In genomic region chr7:137546009-137546408, GRCh38 we compare ENCODE assay signal across 12 cellular contexts.
DNase-seq lines count a peak whose midpoint lies in the region; ATAC-seq and TF ChIP-seq lines count a peak whose summit lies in the region.
"Had no signal": no experiment of that assay in that cellular context is flagged by ENCODE, and none has a peak within 500 bp of the region (broad histone marks: within the 10 kb centered on the region; RNA-seq: fewer than 3 reads in every experiment).

No MANE protein-coding gene starts in this region.

- peak overlapping the region; percentile 70 for H3K27ac ChIP-seq in GM23248
- no peak overlapping the region for H3K27ac ChIP-seq in mesenchymal stem cell (ENCODE audit: low read length, poor library complexity, severe bottlenecking)

- H3K4me3 ChIP-seq in GM23248: no peak overlapping the region
- no peak overlapping the region for H3K4me3 ChIP-seq in mesenchymal stem cell (ENCODE audit: insufficient read depth in 1 of 2, low read depth in 1 of 2, low read length in 2 of 2)

- H3K36me3 ChIP-seq in GM23248 (ENCODE audit: low read depth): 0 out of 2 replicates have a peak, but pooled peaks cover 5% of the 10 kb centered on the region
- H3K36me3 ChIP-seq in mesenchymal stem cell (ENCODE audit: control insufficient read depth in 1 of 2, insufficient read depth in 2 of 2, low read depth in 1 of 2, low read length in 2 of 2): no peaks in the 10 kb centered on the region

- H3K4me1 Mint-ChIP-seq in WTC11: peaks cover 5% of the 10 kb centered on the region; the same call in 1 of the 2 replicates
- H3K4me1 Mint-ChIP-seq: B cell had no signal

- H3K9me2 ChIP-seq in GM23248 (ENCODE audit: insufficient read depth): no peaks in the 10 kb centered on the region

- no peak overlapping the region for H2AFZ ChIP-seq in GM23248
- no peak overlapping the region for H2AFZ ChIP-seq in mesenchymal stem cell (ENCODE audit: low read depth, low read length)

- no peak for TF ChIP-seq CTCF in WTC11 (IDR thresholded peaks at IDR 0.05)

- H2BK15ac ChIP-seq in mesenchymal stem cell (ENCODE audit: low read depth, poor library complexity, severe bottlenecking): no peak overlapping the region

- CTCF ChIA-PET in WTC11 (lab: Charles Lee): no interaction called here

- ATAC-seq in WTC11: peak; percentile 36; the same call in 1 of the 2 replicates

- H2BK12ac ChIP-seq in mesenchymal stem cell (ENCODE audit: low read length in 2 of 2): no peak overlapping the region

- H3K27ac Mint-ChIP-seq in WTC11: no peak overlapping the region
- H3K27ac Mint-ChIP-seq: B cell; CD4-positive, alpha-beta T cell had no signal

- H3K4me1 ChIP-seq in GM23248 (ENCODE audit: insufficient read depth): peaks cover 15% of the 10 kb centered on the region
- no peaks in the 10 kb centered on the region for H3K4me1 ChIP-seq in mesenchymal stem cell (ENCODE audit: control insufficient read depth, insufficient read depth, low read depth, low read length)

- no peak overlapping the region for H2BK5ac ChIP-seq in mesenchymal stem cell (ENCODE audit: low read depth, low read length, poor library complexity, severe bottlenecking)

- no peaks in the 10 kb centered on the region for H3K79me2 ChIP-seq in GM23248 (ENCODE audit: insufficient read depth)

- no peak overlapping the region for H3K4me2 ChIP-seq in GM23248 (ENCODE audit: unreplicated experiment)
- no peak overlapping the region for H3K4me2 ChIP-seq in mesenchymal stem cell (ENCODE audit: low read length, poor library complexity, severe bottlenecking)

- H2BK120ac ChIP-seq in mesenchymal stem cell (ENCODE audit: low read depth, low read length): no peak overlapping the region

- H4K8ac ChIP-seq in mesenchymal stem cell (ENCODE audit: low read length): no peak overlapping the region

- POLR2A ChIA-PET in WTC11 (lab: Charles Lee): no interaction called here

- peaks cover 16% of the 10 kb centered on the region for H3F3A ChIP-seq in GM23248 (ENCODE audit: insufficient read depth)

- no peaks in the 10 kb centered on the region for H4K20me1 ChIP-seq in GM23248 (ENCODE audit: insufficient read depth)

- no peak overlapping the region for H3K4me3 Mint-ChIP-seq in WTC11
- H3K4me3 Mint-ChIP-seq: B cell; CD4-positive, alpha-beta T cell had no signal

- no peak overlapping the region for H2AK5ac ChIP-seq in mesenchymal stem cell (ENCODE audit: low read length, severe bottlenecking)

- H3K27me3 Mint-ChIP-seq in WTC11 (ENCODE audit: low read depth): no peaks in the 10 kb centered on the region
- H3K27me3 Mint-ChIP-seq: B cell had no signal

- H3K79me1 ChIP-seq in mesenchymal stem cell (replicated peaks; ENCODE audit: low read length, poor library complexity, severe bottlenecking): no peaks in the 10 kb centered on the region

- in situ Hi-C loops in GM23248 (cut with MboI): no loop called here

- H3K4ac ChIP-seq in mesenchymal stem cell (ENCODE audit: low read depth in 1 of 2, low read length in 2 of 2): no peak overlapping the region

- no peak overlapping the region for H3K9ac ChIP-seq in GM23248
- peak overlapping the region; percentile 19 for H3K9ac ChIP-seq in mesenchymal stem cell (ENCODE audit: low read length)

- no peak overlapping the region for H3K23ac ChIP-seq in mesenchymal stem cell (ENCODE audit: low read length in 2 of 2)

- no peaks in the 10 kb centered on the region for H3K27me3 ChIP-seq in GM23248 (replicated peaks; ENCODE audit: insufficient read depth)
- H3K27me3 ChIP-seq in mesenchymal stem cell (ENCODE audit: control insufficient read depth in 1 of 2, insufficient read depth in 1 of 2, low read length in 2 of 2): no peaks in the 10 kb centered on the region

- H3K14ac ChIP-seq in mesenchymal stem cell (ENCODE audit: low read length in 2 of 2): no peak overlapping the region

- no peaks in the 10 kb centered on the region for H3K9me3 Mint-ChIP-seq in WTC11
- H3K9me3 Mint-ChIP-seq: CD4-positive, alpha-beta T cell had no signal

- no peak overlapping the region for H4K91ac ChIP-seq in mesenchymal stem cell (ENCODE audit: low read length)

- H3K36me3 Mint-ChIP-seq in WTC11: no peaks in the 10 kb centered on the region

- no peak overlapping the region for H3K18ac ChIP-seq in mesenchymal stem cell (ENCODE audit: low read depth in 1 of 2, low read length in 2 of 2)

- 89 to 93% methylated on average over 12 to 13 of the region's 13 CpGs for WGBS in GM23248 (ENCODE audit: low coverage in 1 of 2, low lambda C conversion rate in 2 of 2, missing lambda C conversion rate in 2 of 2), 2 experiments
- 97% methylated on average over 11 of the region's 13 CpGs for WGBS in mesenchymal stem cell

- H3K9me3 ChIP-seq in GM23248 (ENCODE audit: low read depth) (no peaks in the 10 kb centered on the region), mesenchymal stem cell (ENCODE audit: control insufficient read depth, low read length) (no peaks in the 10 kb centered on the region)

- DNase-seq in GM23248 (no peak), WTC11 (ENCODE audit: low spot score) (no peak), mesenchymal stem cell (no peak), hepatic stellate cell (ENCODE audit: low spot score) (no peak), COR-L47 (lab: John Stamatoyannopoulos, UW) (no peak), medulla oblongata (ENCODE audit: extremely low spot score) (no peak)
- DNase-seq: C1 segment of cervical spinal cord; CD4-positive, alpha-beta T cell; DMS153; DMS79; GDM1 had no signal

TF ChIP-seq in WTC11, 78 proteins besides CTCF, POLR2A, EP300 and RAD21 (continues in another document):
- TF ChIP-seq TCF7 (CRISPR knock-in tag; IDR thresholded peaks at IDR 0.05; ENCODE audit: low read depth): no peak
- TF ChIP-seq, protein P1, sequence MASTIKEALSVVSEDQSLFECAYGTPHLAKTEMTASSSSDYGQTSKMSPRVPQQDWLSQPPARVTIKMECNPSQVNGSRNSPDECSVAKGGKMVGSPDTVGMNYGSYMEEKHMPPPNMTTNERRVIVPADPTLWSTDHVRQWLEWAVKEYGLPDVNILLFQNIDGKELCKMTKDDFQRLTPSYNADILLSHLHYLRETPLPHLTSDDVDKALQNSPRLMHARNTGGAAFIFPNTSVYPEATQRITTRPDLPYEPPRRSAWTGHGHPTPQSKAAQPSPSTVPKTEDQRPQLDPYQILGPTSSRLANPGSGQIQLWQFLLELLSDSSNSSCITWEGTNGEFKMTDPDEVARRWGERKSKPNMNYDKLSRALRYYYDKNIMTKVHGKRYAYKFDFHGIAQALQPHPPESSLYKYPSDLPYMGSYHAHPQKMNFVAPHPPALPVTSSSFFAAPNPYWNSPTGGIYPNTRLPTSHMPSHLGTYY (CRISPR knock-in tag; IDR thresholded peaks at IDR 0.05): no peak
- no peak for TF ChIP-seq ETV6 (CRISPR knock-in tag; IDR thresholded peaks at IDR 0.05)
- no peak for TF ChIP-seq NFE2L1 (CRISPR knock-in tag; IDR thresholded peaks at IDR 0.05)
- TF ChIP-seq, protein P2, sequence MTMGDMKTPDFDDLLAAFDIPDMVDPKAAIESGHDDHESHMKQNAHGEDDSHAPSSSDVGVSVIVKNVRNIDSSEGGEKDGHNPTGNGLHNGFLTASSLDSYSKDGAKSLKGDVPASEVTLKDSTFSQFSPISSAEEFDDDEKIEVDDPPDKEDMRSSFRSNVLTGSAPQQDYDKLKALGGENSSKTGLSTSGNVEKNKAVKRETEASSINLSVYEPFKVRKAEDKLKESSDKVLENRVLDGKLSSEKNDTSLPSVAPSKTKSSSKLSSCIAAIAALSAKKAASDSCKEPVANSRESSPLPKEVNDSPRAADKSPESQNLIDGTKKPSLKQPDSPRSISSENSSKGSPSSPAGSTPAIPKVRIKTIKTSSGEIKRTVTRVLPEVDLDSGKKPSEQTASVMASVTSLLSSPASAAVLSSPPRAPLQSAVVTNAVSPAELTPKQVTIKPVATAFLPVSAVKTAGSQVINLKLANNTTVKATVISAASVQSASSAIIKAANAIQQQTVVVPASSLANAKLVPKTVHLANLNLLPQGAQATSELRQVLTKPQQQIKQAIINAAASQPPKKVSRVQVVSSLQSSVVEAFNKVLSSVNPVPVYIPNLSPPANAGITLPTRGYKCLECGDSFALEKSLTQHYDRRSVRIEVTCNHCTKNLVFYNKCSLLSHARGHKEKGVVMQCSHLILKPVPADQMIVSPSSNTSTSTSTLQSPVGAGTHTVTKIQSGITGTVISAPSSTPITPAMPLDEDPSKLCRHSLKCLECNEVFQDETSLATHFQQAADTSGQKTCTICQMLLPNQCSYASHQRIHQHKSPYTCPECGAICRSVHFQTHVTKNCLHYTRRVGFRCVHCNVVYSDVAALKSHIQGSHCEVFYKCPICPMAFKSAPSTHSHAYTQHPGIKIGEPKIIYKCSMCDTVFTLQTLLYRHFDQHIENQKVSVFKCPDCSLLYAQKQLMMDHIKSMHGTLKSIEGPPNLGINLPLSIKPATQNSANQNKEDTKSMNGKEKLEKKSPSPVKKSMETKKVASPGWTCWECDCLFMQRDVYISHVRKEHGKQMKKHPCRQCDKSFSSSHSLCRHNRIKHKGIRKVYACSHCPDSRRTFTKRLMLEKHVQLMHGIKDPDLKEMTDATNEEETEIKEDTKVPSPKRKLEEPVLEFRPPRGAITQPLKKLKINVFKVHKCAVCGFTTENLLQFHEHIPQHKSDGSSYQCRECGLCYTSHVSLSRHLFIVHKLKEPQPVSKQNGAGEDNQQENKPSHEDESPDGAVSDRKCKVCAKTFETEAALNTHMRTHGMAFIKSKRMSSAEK (CRISPR knock-in tag; IDR thresholded peaks at IDR 0.05; ENCODE audit: borderline replicate concordance): no peak
- no peak for TF ChIP-seq STAT6 (CRISPR knock-in tag; conservative IDR thresholded peaks at IDR 0.05; ENCODE audit: low read depth)
- no peak for TF ChIP-seq CBFB (CRISPR knock-in tag; IDR thresholded peaks at IDR 0.05; ENCODE audit: low read depth)
